In genomic region chr20:42093542-42094440, GRCh38 we compare ENCODE assay signal across 20 cellular contexts.
DNase-seq lines count a peak whose midpoint lies in the region; ATAC-seq and TF ChIP-seq lines count a peak whose summit lies in the region.
"Had no signal": no experiment of that assay in that cellular context is flagged by ENCODE, and none has a peak within 500 bp of the region (broad histone marks: within the 10 kb centered on the region; RNA-seq: fewer than 3 reads in every experiment).

No MANE protein-coding gene starts in this region.

- H3K27ac ChIP-seq in body of pancreas, result no peak overlapping the region
- H3K27ac ChIP-seq: brain microvascular endothelial cell, RWPE1, sigmoid colon had no signal

- H3K9me3 ChIP-seq in body of pancreas, result no peaks in the 10 kb centered on the region
- H3K9me3 ChIP-seq: Caco-2, sigmoid colon had no signal

- no peak for TF ChIP-seq POLR2A in body of pancreas (IDR thresholded peaks at IDR 0.05)

- no peaks in the 10 kb centered on the region for H3K27me3 ChIP-seq in body of pancreas
- H3K27me3 ChIP-seq: brain microvascular endothelial cell, sigmoid colon had no signal

- H3K4me3 ChIP-seq in body of pancreas, result no peak overlapping the region
- H3K4me3 ChIP-seq: sigmoid colon had no signal

- WGBS in body of pancreas, 2 donors, result 68 to 71% methylated on average over 12 to 14 of the region's 14 CpGs

- no peak for TF ChIP-seq CTCF in body of pancreas (IDR thresholded peaks at IDR 0.05)

- no peak for ATAC-seq in body of pancreas
- no peak for ATAC-seq in left lobe of liver

- DNase-seq in NCI-H526 (lab: John Stamatoyannopoulos, UW), result peak; percentile 12 to 22
- DNase-seq in NCI-H526 treated with DMSO at 0.1 percent for 48 hours (lab: John Stamatoyannopoulos, UW), result no peak
- peak; percentile 80 to 91 (median 88) for DNase-seq in NCI-H1417 (lab: John Stamatoyannopoulos, UW)
- peak; percentile 95 for DNase-seq in NCI-H510A treated with DMSO at 0.1 percent for 48 hours (lab: John Stamatoyannopoulos, UW)
- peak in 3 of 4 donors; percentile 29 to 57 (median 44) for DNase-seq in body of pancreas
- DNase-seq in left lobe of liver (ENCODE audit: low spot score), result no peak
- no peak for DNase-seq in OCI-M2 (lab: John Stamatoyannopoulos, UW; ENCODE audit: unreplicated experiment)
- no peak for DNase-seq in GM19240 (ENCODE audit: insufficient read length, low spot score)
- DNase-seq: activated gamma-delta T cell treated with Interleukin-2 at 50 U/mL for 16 hours; activated T-cell treated with anti-CD3 and anti-CD28 coated beads, Interleukin-2, amount 50 U/mL, for 1 hour; brain microvascular endothelial cell; Caco-2; effector CD8-positive, alpha-beta T cell; foreskin melanocyte; hippocampal formation; IMR-90; NCI-H1930; sigmoid colon; substantia nigra had no signal

- H3K36me3 ChIP-seq in body of pancreas (replicated peaks in 1 of 2; ENCODE audit: insufficient read depth in 1 of 2, low read depth in 2 of 2), result no peaks in the 10 kb centered on the region
- H3K36me3 ChIP-seq: brain microvascular endothelial cell, sigmoid colon had no signal

- H3K4me1 ChIP-seq in body of pancreas, result no peaks in the 10 kb centered on the region
- H3K4me1 ChIP-seq: Caco-2, sigmoid colon had no signal

- intact Hi-C loops in body of pancreas (cut with DNase I), result no loop called here

Comparison
In these comparisons a context has a peak if more than half of its experiments do, and no peak if none do; other contexts are left out.
1. DNase-seq: peak in NCI-H526 (2 of 2), NCI-H1417 (3 of 3), NCI-H510A treated with DMSO at 0.1 percent for 48 hours (single experiment) and body of pancreas (3 of 4); none in NCI-H526 treated with DMSO at 0.1 percent for 48 hours (single experiment), left lobe of liver (single experiment), OCI-M2 (single experiment) and GM19240 (single experiment).